20 cellular contexts compared by ENCODE assay signal in the genomic region with DNA sequence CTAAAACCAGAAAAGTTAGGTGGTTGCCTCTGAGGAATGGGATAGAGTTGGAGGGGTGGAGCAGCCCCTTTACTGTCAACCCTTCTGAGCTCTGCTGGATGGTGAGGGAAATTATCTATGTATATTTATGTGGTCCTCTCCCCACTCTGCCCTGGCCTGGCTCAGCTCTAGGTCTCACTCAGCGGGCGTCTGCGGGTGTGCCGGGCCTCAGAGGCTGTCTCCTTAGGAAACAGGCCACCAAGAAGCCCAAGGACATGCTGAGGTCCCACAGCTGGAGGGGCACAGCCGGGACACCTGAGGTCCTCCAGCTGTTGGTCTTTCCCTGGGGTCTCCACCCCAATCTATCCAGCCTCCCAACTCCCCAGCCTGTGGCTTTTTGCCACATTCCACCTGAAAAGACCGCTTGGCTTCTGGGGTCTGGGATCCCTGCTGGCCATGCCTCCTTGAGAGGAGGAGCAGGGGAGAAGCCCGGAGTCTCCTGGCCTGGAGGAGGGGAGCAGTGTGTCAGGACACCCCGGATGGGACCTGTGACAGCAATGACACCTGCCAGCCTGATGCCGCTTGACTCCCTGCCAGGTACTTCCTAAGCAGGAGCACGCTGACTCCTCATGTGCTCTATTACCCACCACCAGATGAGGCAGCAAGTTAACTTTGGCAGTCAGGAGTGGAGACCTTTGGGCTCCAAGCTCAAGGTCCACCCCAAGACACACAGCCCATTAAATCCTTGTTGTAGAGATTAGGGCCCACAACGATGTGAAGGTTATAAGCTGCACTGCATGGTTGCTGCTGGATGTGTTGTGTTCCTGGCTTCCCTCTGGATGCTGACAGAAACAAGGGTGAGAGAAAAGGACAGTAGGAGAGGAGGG. TPM values are rescaled to one million over a fixed set of nuclear protein-coding genes. Genes with fewer than 3 reads are reported as not detected.
DNase-seq lines count a peak whose midpoint lies in the region; ATAC-seq and TF ChIP-seq lines count a peak whose summit lies in the region.
"Had no signal": no experiment of that assay in that cellular context is flagged by ENCODE, and none has a peak within 500 bp of the region (broad histone marks: within the 10 kb centered on the region; RNA-seq: fewer than 3 reads in every experiment).

A gene with protein sequence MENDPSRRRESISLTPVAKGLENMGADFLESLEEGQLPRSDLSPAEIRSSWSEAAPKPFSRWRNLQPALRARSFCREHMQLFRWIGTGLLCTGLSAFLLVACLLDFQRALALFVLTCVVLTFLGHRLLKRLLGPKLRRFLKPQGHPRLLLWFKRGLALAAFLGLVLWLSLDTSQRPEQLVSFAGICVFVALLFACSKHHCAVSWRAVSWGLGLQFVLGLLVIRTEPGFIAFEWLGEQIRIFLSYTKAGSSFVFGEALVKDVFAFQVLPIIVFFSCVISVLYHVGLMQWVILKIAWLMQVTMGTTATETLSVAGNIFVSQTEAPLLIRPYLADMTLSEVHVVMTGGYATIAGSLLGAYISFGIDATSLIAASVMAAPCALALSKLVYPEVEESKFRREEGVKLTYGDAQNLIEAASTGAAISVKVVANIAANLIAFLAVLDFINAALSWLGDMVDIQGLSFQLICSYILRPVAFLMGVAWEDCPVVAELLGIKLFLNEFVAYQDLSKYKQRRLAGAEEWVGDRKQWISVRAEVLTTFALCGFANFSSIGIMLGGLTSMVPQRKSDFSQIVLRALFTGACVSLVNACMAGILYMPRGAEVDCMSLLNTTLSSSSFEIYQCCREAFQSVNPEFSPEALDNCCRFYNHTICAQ (plus strand): TSS at position 747 of the 866 bp plus-strand sequence. CDS start 3,099 bp downstream, outside the sequence.

- H3K36me3 ChIP-seq in duodenal mucosa (ENCODE audit: control insufficient read depth in 1 of 2, insufficient read depth in 2 of 2, low read length in 2 of 2), result no peaks in the 10 kb centered on the region
- no peaks in the 10 kb centered on the region for H3K36me3 ChIP-seq in right lobe of liver
- H3K36me3 ChIP-seq in tibial artery, result no peaks in the 10 kb centered on the region
- H3K36me3 ChIP-seq: prostate gland, SJSA1 had no signal

- H3K4me3 ChIP-seq in duodenal mucosa (ENCODE audit: low read depth in 1 of 2, low read length in 2 of 2), result peak within 1 kb of the TSS in 1 of 2 donors; percentile 50
- H3K4me3 ChIP-seq in right lobe of liver, result peak within 1 kb of the TSS; percentile 46 to 67 (median 58)
- H3K4me3 ChIP-seq in tibial artery, result no peak within 1 kb of the TSS
- H3K4me3 ChIP-seq: prostate gland, SJSA1 had no signal

- no peak within 1 kb of the TSS for H3K9ac ChIP-seq in duodenal mucosa (ENCODE audit: low read depth in 1 of 2, low read length in 2 of 2)

- intact Hi-C loops in right lobe of liver (cut with DNase I), result loop anchor here in 1 of 2 donors (10.0 kb wide), 1 partner anchor 229 kb away; the partner anchor contains the start of genes NMB and WDR73
- intact Hi-C loops in tibial artery (cut with DNase I; ENCODE audit: low total_unique reads), result no loop called here

- WGBS in right lobe of liver (ENCODE audit: insufficient coverage, low coverage, low lambda C conversion rate, missing lambda C conversion rate), result 18% methylated on average over 2 of the region's 11 CpGs

- peaks cover 10 to 11% of the 10 kb centered on the region in 2 donors for H3K4me1 ChIP-seq in duodenal mucosa (ENCODE audit: control insufficient read depth in 1 of 2, insufficient read depth in 2 of 2, low read length in 2 of 2)
- H3K4me1 ChIP-seq in right lobe of liver, result peaks cover 0 to 28% (median 10%) of the 10 kb centered on the region in 4 donors
- peaks cover 0 to 18% (median 3%) of the 10 kb centered on the region in 4 donors for H3K4me1 ChIP-seq in tibial artery
- H3K4me1 ChIP-seq: prostate gland, SJSA1 had no signal

- ATAC-seq in right lobe of liver (peak; percentile 69 to 87 (median 79)), HG02885 (IDR thresholded peaks at IDR 0.05; ENCODE audit: poor library complexity, unreplicated experiment) (no peak)

- H3K27ac ChIP-seq in duodenal mucosa (ENCODE audit: low read depth, low read length), result peak within 1 kb of the TSS; percentile 50
- H3K27ac ChIP-seq in right lobe of liver, result peak within 1 kb of the TSS; percentile 95 to 98 (median 96)
- peak within 1 kb of the TSS; percentile 44 to 46 for H3K27ac ChIP-seq in tibial artery
- H3K27ac ChIP-seq: prostate gland, SJSA1 had no signal

- DNase-seq in NCI-H2171 treated with DMSO at 0.1 percent for 48 hours (lab: John Stamatoyannopoulos, UW) (peak; percentile 18), NCI-H2171 (lab: John Stamatoyannopoulos, UW) (no peak), right lobe of liver (peak; percentile 88 to 95 (median 91)), tibial artery (no peak), HPDE6-E6E7 (ENCODE audit: extremely low spot score) (no peak), hypothalamus (lab: John Stamatoyannopoulos, UW) (no peak)
- DNase-seq: activated CD4-positive, alpha-beta T cell treated with anti-CD3 and anti-CD28 coated beads, Interleukin-2, amount 50 U/mL, for 4 hours; activated effector memory CD4-positive, alpha-beta T cell treated with anti-CD3 and anti-CD28 coated beads, Interleukin-2, amount 50 U/mL, for 16 hours; COR-L47; foreskin fibroblast; HCEC 1CT; NCI-H1417 treated with DMSO at 0.1 percent for 48 hours; NCI-H748 treated with DMSO at 0.1 percent for 48 hours had no signal

- no peaks in the 10 kb centered on the region for H3K9me3 ChIP-seq in duodenal mucosa (ENCODE audit: control insufficient read depth in 1 of 2, low read length in 2 of 2)
- H3K9me3 ChIP-seq in right lobe of liver, result no peaks in the 10 kb centered on the region
- H3K9me3 ChIP-seq in tibial artery, result no peaks in the 10 kb centered on the region
- H3K9me3 ChIP-seq: prostate gland, SJSA1 had no signal

- no peaks in the 10 kb centered on the region for H3K27me3 ChIP-seq in duodenal mucosa (ENCODE audit: control insufficient read depth in 1 of 2, insufficient read depth in 2 of 2, low read length in 2 of 2)
- no peaks in the 10 kb centered on the region for H3K27me3 ChIP-seq in right lobe of liver
- peaks cover 0 to 7% of the 10 kb centered on the region in 2 donors for H3K27me3 ChIP-seq in tibial artery
- H3K27me3 ChIP-seq: SJSA1 had no signal

- peak; percentile 96 for TF ChIP-seq POLR2A in right lobe of liver (IDR thresholded peaks at IDR 0.05)

- TF ChIP-seq CTCF in right lobe of liver (IDR thresholded peaks at IDR 0.05), result no peak
- no peak for TF ChIP-seq CTCF in tibial artery (IDR thresholded peaks at IDR 0.05)

RNA-seq across cellular contexts. Expression of the gene that starts here (rescaled TPM):
- 10 to 100 TPM; 33.2 to 75.4 (median 49.9) TPM for total RNA-seq in right lobe of liver
- total RNA-seq: A172; dermis microvascular lymphatic vessel endothelial cell; prostate gland; SJSA1; T-helper 1 cell treated with Interleukin-12 subunit alpha and Interleukin-12 subunit beta and Interleukin-4 antibody, amounts not matched to agents 30 ng/mL and 1 ng/mL, for 36 hours had no signal

Comparison
In these comparisons a context has a peak if more than half of its experiments do, and no peak if none do; other contexts are left out.
1. DNase-seq: peak in NCI-H2171 treated with DMSO at 0.1 percent for 48 hours (single experiment) and right lobe of liver (3 of 3); none in NCI-H2171 (single experiment), tibial artery (0 of 2), HPDE6-E6E7 (single experiment) and hypothalamus (0 of 51).
2. H3K27ac ChIP-seq: peak in every context shown above with its lines; median percentile 96 in right lobe of liver; 50 in duodenal mucosa; 45 in tibial artery.
3. H3K4me3 ChIP-seq: peak in right lobe of liver (3 of 3); none in tibial artery (0 of 2).